8 cellular contexts compared by ENCODE assay signal in the genomic region with DNA sequence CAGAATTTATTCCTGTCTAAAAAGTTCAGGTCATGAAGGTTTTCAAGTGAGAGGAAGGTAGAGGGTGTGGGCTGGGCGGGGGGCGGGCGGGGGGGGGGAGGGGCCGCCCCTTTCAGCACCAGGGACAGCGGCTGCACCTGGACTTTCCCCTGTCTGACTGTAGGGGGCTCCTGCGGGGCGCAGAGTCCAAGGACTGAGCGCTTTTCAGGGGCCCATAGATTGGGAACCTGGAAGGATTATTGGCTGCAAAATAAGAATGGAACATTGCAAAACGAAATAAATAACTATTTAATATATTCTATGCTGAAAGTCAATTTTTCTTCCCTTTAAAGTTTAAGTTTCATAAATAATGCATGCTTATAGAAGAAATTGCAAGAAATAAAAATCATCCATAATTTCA. TPM values are rescaled to one million over a fixed set of nuclear protein-coding genes. Genes with fewer than 3 reads are reported as not detected.
A peak's percentile ranks its signal among the peaks of the same experiment; 100 is the strongest.
DNase-seq lines count a peak whose midpoint lies in the region; ATAC-seq, FAIRE-seq and TF ChIP-seq lines count a peak whose summit lies in the region.

No MANE protein-coding gene starts in this region.

- POLR2A ChIA-PET in H1 (lab: Charles Lee; ENCODE audit: partially characterized antibody) = no interaction called here

- H3K4ac ChIP-seq in H1 (replicated peaks; ENCODE audit: insufficient read length, low read depth, low read length) = no peak overlapping the region

- TF ChIP-seq CTCF in H1 (IDR thresholded peaks at IDR 0.05; ENCODE audit: control extremely low read depth in 1 of 3, insufficient read depth in 1 of 3, low read depth in 1 of 3, low read length in 3 of 3) = peak in 2 of 3 experiments; percentile 4 to 33; a peak in 1 of 4 replicates

- no peaks in the 10 kb centered on the region for H3K27me3 ChIP-seq in H1 (replicated peaks in 1 of 4; ENCODE audit: control insufficient read depth in 3 of 4, extremely low read depth in 1 of 4, insufficient read depth in 3 of 4, low read length in 3 of 4)

- H3K56ac ChIP-seq in H1 (replicated peaks; ENCODE audit: insufficient read length, low read depth, low read length) = no peak overlapping the region

- H4K91ac ChIP-seq in H1 (replicated peaks; ENCODE audit: insufficient read length, low read length) = no peak overlapping the region

- no peaks in the 10 kb centered on the region for H4K20me1 ChIP-seq in H1 (replicated peaks in 1 of 2; ENCODE audit: control insufficient read depth in 1 of 2, insufficient read depth in 2 of 2, low read length in 2 of 2)

- H3K23ac ChIP-seq in H1 (ENCODE audit: insufficient read length) = no peak overlapping the region

- H3K4me1 ChIP-seq in H1 (replicated peaks in 1 of 4; ENCODE audit: control insufficient read depth in 3 of 4, insufficient read depth in 4 of 4, low read length in 3 of 4) = no peaks in the 10 kb centered on the region

- H4K8ac ChIP-seq in H1 (ENCODE audit: extremely low read depth, insufficient read depth, low read length) = no peak overlapping the region

- no peaks in the 10 kb centered on the region for H3K79me2 ChIP-seq in H1 (ENCODE audit: control insufficient read depth in 1 of 2, insufficient read depth in 2 of 2, low read length in 2 of 2)

- no peak overlapping the region for H2AK5ac ChIP-seq in H1 (ENCODE audit: low read depth, low read length)

- H3K4me2 ChIP-seq in H1 (ENCODE audit: insufficient read depth in 1 of 2, low read depth in 2 of 2, low read length in 2 of 2) = no peak overlapping the region

- H2BK20ac ChIP-seq in H1 (ENCODE audit: low read length) = no peak overlapping the region

- no peak overlapping the region for H2AFZ ChIP-seq in H1 (ENCODE audit: low read length)

- H3K9ac ChIP-seq in H1 (replicated peaks in 1 of 4; ENCODE audit: extremely low read depth in 1 of 4, low read depth in 3 of 4, low read length in 3 of 4) = no peak overlapping the region

- no peak overlapping the region for H2BK12ac ChIP-seq in H1 (ENCODE audit: low read depth, low read length)

- TF ChIP-seq RAD21 in H1 (IDR thresholded peaks at IDR 0.05 in 1 of 2, conservative IDR thresholded peaks at IDR 0.05 in 1 of 2; ENCODE audit: low read depth in 2 of 2, low read length in 2 of 2) = peak in 1 of 2 experiments; percentile 17; a peak in 1 of 4 replicates

- no peak for TF ChIP-seq POLR2A in H1 (IDR thresholded peaks at IDR 0.05; ENCODE audit: control extremely low read depth in 1 of 2, low read depth in 2 of 2, low read length in 2 of 2)

- no peak overlapping the region for H3K14ac ChIP-seq in H1 (ENCODE audit: insufficient read length)

- H3K27ac ChIP-seq in H1 (ENCODE audit: low read depth, low read length) = no peak overlapping the region

- FAIRE-seq in H1 (lab: Jason Lieb, UNC) = no peak

- TF ChIP-seq EP300 in H1 (IDR thresholded peaks at IDR 0.05; ENCODE audit: borderline replicate concordance in 1 of 2, low read depth in 2 of 2, low read length in 2 of 2) = no peak

- H3K9me3 ChIP-seq in H1 (ENCODE audit: insufficient read depth in 2 of 2, low read depth in 1 of 2, low read length in 1 of 2) = peaks cover 44 to 54% of the 10 kb centered on the region in 2 experiments

- no peak overlapping the region for H3K18ac ChIP-seq in H1 (ENCODE audit: extremely low read depth, low read length)

- H3K4me3 ChIP-seq in H1 (ENCODE audit: extremely low read depth in 1 of 4, insufficient read depth in 2 of 4, low read depth in 3 of 4, low read length in 4 of 4) = no peak overlapping the region

- H2BK5ac ChIP-seq in H1 (ENCODE audit: low read depth, low read length) = no peak overlapping the region

- no peak overlapping the region for H4K5ac ChIP-seq in H1 (ENCODE audit: insufficient read length, low read depth, low read length)

- no peaks in the 10 kb centered on the region for H3K36me3 ChIP-seq in H1 (ENCODE audit: control insufficient read depth in 2 of 4, insufficient read depth in 4 of 4, low read length in 3 of 4)

- CTCF ChIA-PET in H1 (lab: Charles Lee; ENCODE audit: partially characterized antibody) = no interaction called here

- DNase-seq in A172 (ENCODE audit: low spot score) = peak; percentile 19
- peak; percentile 54 for DNase-seq in GM03348 (ENCODE audit: low spot score)
- peak; percentile 36 for DNase-seq in RKO (ENCODE audit: low spot score)
- no peak for DNase-seq in H1 (ENCODE audit: low read depth in 1 of 2, low spot score in 2 of 2)
- no peak for DNase-seq in NCI-H1436 treated with DMSO at 0.1 percent for 48 hours (lab: John Stamatoyannopoulos, UW)

- H2BK15ac ChIP-seq in H1 (ENCODE audit: low read length) = no peak overlapping the region

- no peak overlapping the region for H2BK120ac ChIP-seq in H1 (replicated peaks; ENCODE audit: low read depth, low read length)

- ATAC-seq in GM19351 (IDR thresholded peaks at IDR 0.05; ENCODE audit: unreplicated experiment) (no peak), GM19395 (IDR thresholded peaks at IDR 0.05; ENCODE audit: unreplicated experiment) (no peak), HG03439 (IDR thresholded peaks at IDR 0.05; ENCODE audit: unreplicated experiment) (no peak)

- 61% methylated on average over 4 of the region's 9 CpGs; no CpG with 5 or more reads in 1 of the 2 experiments for WGBS in H1 (ENCODE audit: extremely low coverage in 1 of 2, insufficient coverage in 1 of 2, insufficient read length in 1 of 2, insufficient replicate concordance in 2 of 2, low coverage in 1 of 2, low lambda C conversion rate in 2 of 2, missing lambda C conversion rate in 1 of 2), 2 experiments

- H3K23me2 ChIP-seq in H1 (ENCODE audit: low read depth, low read length) = no peaks in the 10 kb centered on the region

- H3K79me1 ChIP-seq in H1 (ENCODE audit: low read depth, low read length) = no peaks in the 10 kb centered on the region

TF ChIP-seq in H1, 55 proteins besides CTCF, POLR2A, EP300 and RAD21:
- TF ChIP-seq GABPA (IDR thresholded peaks at IDR 0.05; ENCODE audit: borderline replicate concordance, insufficient read depth, low read length) = no peak
- TF ChIP-seq TCF12 (IDR thresholded peaks at IDR 0.05; ENCODE audit: low read depth, low read length) = no peak
- TF ChIP-seq JUND (IDR thresholded peaks at IDR 0.05; ENCODE audit: low read length) = no peak
- no peak for TF ChIP-seq SIN3A (conservative IDR thresholded peaks at IDR 0.05 in 1 of 2, IDR thresholded peaks at IDR 0.05 in 1 of 2; ENCODE audit: low read depth in 1 of 2, low read length in 2 of 2)
- no peak for TF ChIP-seq PHF8 (conservative IDR thresholded peaks at IDR 0.05; ENCODE audit: low read depth, low read length)
- no peak for TF ChIP-seq ASH2L (IDR thresholded peaks at IDR 0.05; ENCODE audit: low read length)
- TF ChIP-seq SP1 (IDR thresholded peaks at IDR 0.05; ENCODE audit: low read depth, low read length) = no peak
- no peak for TF ChIP-seq POU5F1 (IDR thresholded peaks at IDR 0.05; ENCODE audit: low read depth, low read length)
- no peak for TF ChIP-seq SRF (IDR thresholded peaks at IDR 0.05; ENCODE audit: low read depth, low read length)
- no peak for TF ChIP-seq ZNF274 (IDR thresholded peaks at IDR 0.05; ENCODE audit: borderline replicate concordance, extremely low read depth, low read length)
- no peak for TF ChIP-seq BRCA1 (IDR thresholded peaks at IDR 0.05; ENCODE audit: low read depth, low read length)

RNA-seq across cellular contexts. Expression of gene CYP4F3, which starts 8.9 kb away (rescaled TPM):
- 1.4 and 3.3 TPM in 2 replicates for total RNA-seq in A172 (2014; rRNA removed; shearing (Covaris generic))
- not detected in 2 replicates for total RNA-seq in H1 (2021; fragmentation: NEBNext Ultra II Directional; extraction: Animal tissue kit (Norgen Biotek cat#: 25700))
- polyA plus RNA-seq in H1 (2011; rRNA removed) = not detected in 2 replicates
- not detected for polyA plus RNA-seq in H1 (2011; cell fraction: cytosol; rRNA removed)
- polyA plus RNA-seq in H1 (2011; cell fraction: nucleus; rRNA removed) = not detected
- not detected in 4 replicates for polyA plus RNA-seq in H1 (2012, experiment 1 of 2)
- polyA plus RNA-seq in H1 (2012, experiment 2 of 2) = not detected
- not detected for polyA plus RNA-seq in H1 (2013, experiment 1 of 2)
- polyA plus RNA-seq in H1 (2013, experiment 2 of 2) = not detected
- polyA minus RNA-seq in H1 (2011; rRNA and poly(A)+ RNA removed) = not detected in 2 replicates
- polyA minus RNA-seq in H1 (2011; cell fraction: cytosol; rRNA and poly(A)+ RNA removed) = not detected
- not detected for polyA minus RNA-seq in H1 (2011; cell fraction: nucleus; rRNA and poly(A)+ RNA removed)

RNA-seq across cellular contexts. Expression of gene CYP4F8, which starts 16.8 kb away (rescaled TPM):
- total RNA-seq in A172 (2014; rRNA removed; shearing (Covaris generic)) = not detected in 2 replicates
- not detected in 2 replicates for total RNA-seq in H1 (2021; fragmentation: NEBNext Ultra II Directional; extraction: Animal tissue kit (Norgen Biotek cat#: 25700))
- polyA plus RNA-seq in H1 (2011; rRNA removed) = not detected in 2 replicates
- polyA plus RNA-seq in H1 (2011; cell fraction: cytosol; rRNA removed) = not detected
- polyA plus RNA-seq in H1 (2011; cell fraction: nucleus; rRNA removed) = not detected
- polyA plus RNA-seq in H1 (2012, experiment 1 of 2) = not detected in 4 replicates
- not detected for polyA plus RNA-seq in H1 (2012, experiment 2 of 2)
- not detected for polyA plus RNA-seq in H1 (2013, experiment 1 of 2)
- not detected for polyA plus RNA-seq in H1 (2013, experiment 2 of 2)
- polyA minus RNA-seq in H1 (2011; rRNA and poly(A)+ RNA removed) = not detected in 2 replicates
- polyA minus RNA-seq in H1 (2011; cell fraction: cytosol; rRNA and poly(A)+ RNA removed) = not detected
- not detected for polyA minus RNA-seq in H1 (2011; cell fraction: nucleus; rRNA and poly(A)+ RNA removed)

RNA-seq across cellular contexts. Expression of gene CYP4F12, which starts 41.1 kb away (rescaled TPM):
- 1.3 and 1.6 TPM in 2 replicates for total RNA-seq in A172 (2014; rRNA removed; shearing (Covaris generic))
- total RNA-seq in H1 (2021; fragmentation: NEBNext Ultra II Directional; extraction: Animal tissue kit (Norgen Biotek cat#: 25700)) = not detected in 2 replicates
- polyA plus RNA-seq in H1 (2011; rRNA removed) = not detected in 2 replicates
- 0.04 TPM for polyA plus RNA-seq in H1 (2011; cell fraction: cytosol; rRNA removed)
- not detected for polyA plus RNA-seq in H1 (2011; cell fraction: nucleus; rRNA removed)
- polyA plus RNA-seq in H1 (2012, experiment 1 of 2) = not detected in 4 replicates
- polyA plus RNA-seq in H1 (2012, experiment 2 of 2) = not detected
- not detected for polyA plus RNA-seq in H1 (2013, experiment 1 of 2)
- not detected for polyA plus RNA-seq in H1 (2013, experiment 2 of 2)
- polyA minus RNA-seq in H1 (2011; rRNA and poly(A)+ RNA removed) = not detected in 2 replicates
- not detected for polyA minus RNA-seq in H1 (2011; cell fraction: cytosol; rRNA and poly(A)+ RNA removed)
- not detected for polyA minus RNA-seq in H1 (2011; cell fraction: nucleus; rRNA and poly(A)+ RNA removed)

Comparison
In these comparisons a context has a peak if more than half of its experiments do, and no peak if none do; other contexts are left out.
1. DNase-seq: peak in A172 (single experiment), GM03348 (single experiment) and RKO (single experiment); none in H1 (0 of 2) and NCI-H1436 treated with DMSO at 0.1 percent for 48 hours (single experiment).